ENCODE assay signal across 8 cellular contexts in the genomic region with DNA sequence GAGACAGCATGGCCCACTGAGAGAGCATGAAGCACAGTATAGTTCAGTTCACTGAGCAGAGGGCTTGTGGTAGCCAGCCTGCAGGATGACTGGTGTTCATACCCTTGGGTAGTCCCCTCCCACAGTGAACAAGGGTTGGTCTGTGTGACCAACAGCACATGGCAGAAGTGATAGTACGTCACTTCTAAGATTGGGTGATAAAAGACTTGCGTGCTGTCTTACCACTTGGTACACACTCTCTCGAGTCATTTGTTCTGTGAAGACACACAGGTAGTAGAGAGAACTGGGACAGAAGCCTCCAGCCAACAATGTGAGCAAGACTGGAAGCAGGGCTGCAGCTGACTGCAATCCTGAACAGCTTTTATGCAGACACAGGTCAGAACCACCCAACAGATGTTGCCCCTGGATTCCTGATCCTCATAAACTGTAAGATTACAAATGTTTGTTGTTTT.
DNase-seq lines count a peak whose midpoint lies in the region; ATAC-seq and TF ChIP-seq lines count a peak whose summit lies in the region.

No MANE protein-coding gene starts in this region.

- DNase-seq in NCI-H82 (lab: John Stamatoyannopoulos, UW) (peak; percentile 27), NCI-H82 treated with DMSO at 0.1 percent for 48 hours (lab: John Stamatoyannopoulos, UW; ENCODE audit: unreplicated experiment) (no peak), foreskin fibroblast (peak; percentile 24 to 52), superior temporal gyrus (ENCODE audit: extremely low spot score) (no peak), NCI-H1436 (lab: John Stamatoyannopoulos, UW) (no peak)
- peak; percentile 17 to 47 (median 44) for DNase-seq in activated CD8-positive, alpha-beta memory T cell treated with anti-CD3 and anti-CD28 coated beads for 48 hours (ENCODE audit: low read depth in 2 of 3, low spot score in 2 of 3)
- peak; percentile 72 for DNase-seq in stimulated activated CD4-positive, alpha-beta T cell treated with anti-CD3 and anti-CD28 coated beads, Interleukin-2, amount 100 ng/mL, for 4 hours (ENCODE audit: low read depth)

- H3K4me3 ChIP-seq in foreskin fibroblast (ENCODE audit: low read depth in 1 of 2, low read length in 2 of 2): no peak overlapping the region

- ATAC-seq in HG03457 (IDR thresholded peaks at IDR 0.05; ENCODE audit: unreplicated experiment): peak; percentile 90

- no peak for TF ChIP-seq CTCF in foreskin fibroblast (IDR thresholded peaks at IDR 0.05; ENCODE audit: low read depth, low read length)

Comparison
In these comparisons a context has a peak if more than half of its experiments do, and no peak if none do; other contexts are left out.
1. DNase-seq: peak in NCI-H82 (single experiment), activated CD8-positive, alpha-beta memory T cell treated with anti-CD3 and anti-CD28 coated beads for 48 hours (3 of 3), foreskin fibroblast (2 of 2) and stimulated activated CD4-positive, alpha-beta T cell treated with anti-CD3 and anti-CD28 coated beads, Interleukin-2, amount 100 ng/mL, for 4 hours (single experiment); none in NCI-H82 treated with DMSO at 0.1 percent for 48 hours (single experiment), superior temporal gyrus (single experiment) and NCI-H1436 (single experiment).